ENCODE assay signal across 14 cellular contexts in genomic region chr2:47073641-47074040, GRCh38.
DNase-seq lines count a peak whose midpoint lies in the region; ATAC-seq and TF ChIP-seq lines count a peak whose summit lies in the region.
"Had no signal": no experiment of that assay in that cellular context is flagged by ENCODE, and none has a peak within 500 bp of the region (broad histone marks: within the 10 kb centered on the region; RNA-seq: fewer than 3 reads in every experiment).

No MANE protein-coding gene starts in this region.

- H3K4me3 ChIP-seq in liver (ENCODE audit: low read depth in 1 of 3, low read length in 3 of 3) (no peak overlapping the region), GM23338 (no peak overlapping the region)

- peaks cover 6% of the 10 kb centered on the region; the same call in 1 of the 2 replicates for H3K9me2 ChIP-seq in GM23338 (ENCODE audit: insufficient read depth)

- POLR2A ChIA-PET in CD4-positive, alpha-beta T cell (lab: Charles Lee) = no interaction called here

- intact Hi-C loops in CD4-positive, alpha-beta T cell (cut with DNase I, micrococcal nuclease) = no loop called here

- H3K9me3 ChIP-seq in CD4-positive, alpha-beta T cell (ENCODE audit: control insufficient read depth, low read length) = no peaks in the 10 kb centered on the region
- H3K9me3 ChIP-seq in liver (ENCODE audit: control insufficient read depth in 4 of 4, low read length in 3 of 4) = no peaks in the 10 kb centered on the region

- H3K4me3 Mint-ChIP-seq in CD4-positive, alpha-beta T cell = no peak overlapping the region
- no peak overlapping the region for H3K4me3 Mint-ChIP-seq in stimulated activated memory B cell treated with anti-CD40 and anti-IgM and Interleukin-4, amounts not matched to agents 10 μg/mL and 1 μg/mL and 100 μg/mL, for 72 hours
- H3K4me3 Mint-ChIP-seq in GM23338 = no peak overlapping the region
- H3K4me3 Mint-ChIP-seq: activated naive CD4-positive, alpha-beta T cell treated with anti-CD3 and anti-CD28 coated beads, Interleukin-2, amount 50 U/mL, for 24 hours had no signal

- peaks cover 2 to 30% (median 16%) of the 10 kb centered on the region in 4 donors for H3K4me1 ChIP-seq in liver (ENCODE audit: control insufficient read depth in 4 of 4, insufficient read depth in 4 of 4, low read length in 3 of 4)
- peaks cover 37% of the 10 kb centered on the region for H3K4me1 ChIP-seq in GM23338 (ENCODE audit: insufficient read depth)

- no peaks in the 10 kb centered on the region for H3K79me2 ChIP-seq in GM23338 (replicated peaks; ENCODE audit: insufficient read depth)

- no peaks in the 10 kb centered on the region; the same call in 1 of the 2 replicates for H3F3A ChIP-seq in GM23338 (replicated peaks; ENCODE audit: low read depth)

- WGBS in liver = 85% methylated on average over 16 of the region's 16 CpGs

- DNase-seq in CD4-positive, alpha-beta T cell = no peak
- DNase-seq in T-helper 2 cell (no peak), kidney glomerular epithelial cell (lab: John Stamatoyannopoulos, UW) (no peak), NCI-H1417 (lab: John Stamatoyannopoulos, UW) (no peak), GM23338 (ENCODE audit: low spot score) (no peak)
- DNase-seq: Karpas-422; NCI-H1930; NCI-H748 treated with DMSO at 0.1 percent for 48 hours; SIG-M5; stimulated activated CD4-positive, alpha-beta T cell treated with anti-CD3 and anti-CD28 coated beads, Interleukin-12 subunit alpha, Interleukin-12 subunit beta, amount 100 ng/mL, for 4 hours had no signal

- peak overlapping the region; percentile 27 for H3K27ac ChIP-seq in CD4-positive, alpha-beta T cell (ENCODE audit: low read depth, low read length)
- H3K27ac ChIP-seq in angular gyrus (ENCODE audit: low read depth, low read length) (peak overlapping the region; percentile 96), liver (ENCODE audit: low read depth in 1 of 2, low read length in 2 of 2) (peak overlapping the region; percentile 52 to 72), GM23338 (ENCODE audit: low read depth) (no peak overlapping the region)

- H3K36me3 ChIP-seq in liver (ENCODE audit: control insufficient read depth in 4 of 4, insufficient read depth in 3 of 4, low read depth in 1 of 4, low read length in 3 of 4) (peaks cover 0 to 4% (median 0%) of the 10 kb centered on the region in 4 donors), GM23338 (ENCODE audit: insufficient read depth) (no peaks in the 10 kb centered on the region)

- no peak for TF ChIP-seq CTCF in CD4-positive, alpha-beta T cell (IDR thresholded peaks at IDR 0.05)
- TF ChIP-seq CTCF in liver (IDR thresholded peaks at IDR 0.05; ENCODE audit: low read depth, low read length, missing input control) (no peak), GM23338 (conservative IDR thresholded peaks at IDR 0.05; ENCODE audit: low read depth in 2 of 2) (no peak)

- H3K4me1 Mint-ChIP-seq in CD4-positive, alpha-beta T cell (ENCODE audit: low read depth) = peaks cover 29% of the 10 kb centered on the region
- H3K4me1 Mint-ChIP-seq in stimulated activated memory B cell treated with anti-CD40 and anti-IgM and Interleukin-4, amounts not matched to agents 10 μg/mL and 1 μg/mL and 100 μg/mL, for 72 hours = peaks cover 64% of the 10 kb centered on the region
- H3K4me1 Mint-ChIP-seq in GM23338 = peaks cover 59% of the 10 kb centered on the region

- no peaks in the 10 kb centered on the region for H3K9me3 Mint-ChIP-seq in CD4-positive, alpha-beta T cell
- H3K9me3 Mint-ChIP-seq in stimulated activated memory B cell treated with anti-CD40 and anti-IgM and Interleukin-4, amounts not matched to agents 10 μg/mL and 1 μg/mL and 100 μg/mL, for 72 hours = no peaks in the 10 kb centered on the region
- H3K9me3 Mint-ChIP-seq in GM23338 = no peaks in the 10 kb centered on the region
- H3K9me3 Mint-ChIP-seq: activated naive CD4-positive, alpha-beta T cell treated with anti-CD3 and anti-CD28 coated beads, Interleukin-2, amount 50 U/mL, for 24 hours had no signal

- H3K9ac ChIP-seq in liver (ENCODE audit: low read depth in 1 of 2, low read length in 2 of 2) = no peak overlapping the region

- no peak for TF ChIP-seq RAD21 in liver (IDR thresholded peaks at IDR 0.05)

- no peak overlapping the region for H2AFZ ChIP-seq in GM23338

- CTCF ChIA-PET in CD4-positive, alpha-beta T cell (lab: Charles Lee) = no interaction called here

- no peaks in the 10 kb centered on the region for H4K20me1 ChIP-seq in GM23338 (replicated peaks; ENCODE audit: insufficient read depth)

- ATAC-seq in CD4-positive, alpha-beta T cell (ENCODE audit: poor library complexity) = no peak
- no peak for ATAC-seq in stimulated activated memory B cell treated with anti-CD40 and anti-IgM and Interleukin-4, amounts not matched to agents 10 μg/mL and 1 μg/mL and 100 μg/mL, for 72 hours
- ATAC-seq in GM23338 = no peak

- no peaks in the 10 kb centered on the region for H3K27me3 Mint-ChIP-seq in CD4-positive, alpha-beta T cell
- H3K27me3 Mint-ChIP-seq in stimulated activated memory B cell treated with anti-CD40 and anti-IgM and Interleukin-4, amounts not matched to agents 10 μg/mL and 1 μg/mL and 100 μg/mL, for 72 hours = no peaks in the 10 kb centered on the region
- H3K27me3 Mint-ChIP-seq in GM23338 (ENCODE audit: insufficient read depth, low read depth, poor library complexity) = peaks cover 30% of the 10 kb centered on the region
- H3K27me3 Mint-ChIP-seq: activated naive CD4-positive, alpha-beta T cell treated with anti-CD3 and anti-CD28 coated beads, Interleukin-2, amount 50 U/mL, for 24 hours had no signal

- H3K4me2 ChIP-seq in GM23338 = no peak overlapping the region

- no peaks in the 10 kb centered on the region for H3K27me3 ChIP-seq in CD4-positive, alpha-beta T cell (ENCODE audit: control insufficient read depth, insufficient read depth, low read length)
- H3K27me3 ChIP-seq in liver (ENCODE audit: control insufficient read depth in 4 of 4, insufficient read depth in 4 of 4, low read length in 3 of 4) (no peaks in the 10 kb centered on the region), GM23338 (ENCODE audit: insufficient read depth) (no peaks in the 10 kb centered on the region)

- peaks cover 28% of the 10 kb centered on the region for H3K36me3 Mint-ChIP-seq in CD4-positive, alpha-beta T cell (ENCODE audit: low read depth)
- peaks cover 33% of the 10 kb centered on the region for H3K36me3 Mint-ChIP-seq in stimulated activated memory B cell treated with anti-CD40 and anti-IgM and Interleukin-4, amounts not matched to agents 10 μg/mL and 1 μg/mL and 100 μg/mL, for 72 hours
- H3K36me3 Mint-ChIP-seq in GM23338 (ENCODE audit: low read depth) = no peaks in the 10 kb centered on the region; the same call in 2 of the 3 replicates
- H3K36me3 Mint-ChIP-seq: activated naive CD4-positive, alpha-beta T cell treated with anti-CD3 and anti-CD28 coated beads, Interleukin-2, amount 50 U/mL, for 24 hours had no signal

- H3K27ac Mint-ChIP-seq in CD4-positive, alpha-beta T cell = peak overlapping the region; percentile 91
- H3K27ac Mint-ChIP-seq in stimulated activated memory B cell treated with anti-CD40 and anti-IgM and Interleukin-4, amounts not matched to agents 10 μg/mL and 1 μg/mL and 100 μg/mL, for 72 hours = peak overlapping the region; percentile 70
- no peak overlapping the region for H3K27ac Mint-ChIP-seq in GM23338

TF ChIP-seq in liver, 16 proteins besides CTCF, POLR2A, EP300 and RAD21:
- TF ChIP-seq GABPA (IDR thresholded peaks at IDR 0.05 in 1 of 2, conservative IDR thresholded peaks at IDR 0.05 in 1 of 2) = no peak
- TF ChIP-seq ATF3 (IDR thresholded peaks at IDR 0.05) = no peak
- TF ChIP-seq ZBTB33 (IDR thresholded peaks at IDR 0.05) = no peak
- no peak for TF ChIP-seq TAF1 (conservative IDR thresholded peaks at IDR 0.05)
TF ChIP-seq in liver: peak in this region for 0.

TF ChIP-seq in GM23338, 12 proteins besides CTCF, POLR2A, EP300 and RAD21:
- TF ChIP-seq STAT1 (IDR thresholded peaks at IDR 0.05; ENCODE audit: unreplicated experiment) (no peak), CREB1 (CRISPR knock-in tag; IDR thresholded peaks at IDR 0.05; ENCODE audit: low read depth) (no peak), ZNF114 (CRISPR knock-in tag; IDR thresholded peaks at IDR 0.05) (no peak)
TF ChIP-seq in GM23338: peak in this region for 0.
